16 cellular contexts compared by ENCODE assay signal in the genomic region with DNA sequence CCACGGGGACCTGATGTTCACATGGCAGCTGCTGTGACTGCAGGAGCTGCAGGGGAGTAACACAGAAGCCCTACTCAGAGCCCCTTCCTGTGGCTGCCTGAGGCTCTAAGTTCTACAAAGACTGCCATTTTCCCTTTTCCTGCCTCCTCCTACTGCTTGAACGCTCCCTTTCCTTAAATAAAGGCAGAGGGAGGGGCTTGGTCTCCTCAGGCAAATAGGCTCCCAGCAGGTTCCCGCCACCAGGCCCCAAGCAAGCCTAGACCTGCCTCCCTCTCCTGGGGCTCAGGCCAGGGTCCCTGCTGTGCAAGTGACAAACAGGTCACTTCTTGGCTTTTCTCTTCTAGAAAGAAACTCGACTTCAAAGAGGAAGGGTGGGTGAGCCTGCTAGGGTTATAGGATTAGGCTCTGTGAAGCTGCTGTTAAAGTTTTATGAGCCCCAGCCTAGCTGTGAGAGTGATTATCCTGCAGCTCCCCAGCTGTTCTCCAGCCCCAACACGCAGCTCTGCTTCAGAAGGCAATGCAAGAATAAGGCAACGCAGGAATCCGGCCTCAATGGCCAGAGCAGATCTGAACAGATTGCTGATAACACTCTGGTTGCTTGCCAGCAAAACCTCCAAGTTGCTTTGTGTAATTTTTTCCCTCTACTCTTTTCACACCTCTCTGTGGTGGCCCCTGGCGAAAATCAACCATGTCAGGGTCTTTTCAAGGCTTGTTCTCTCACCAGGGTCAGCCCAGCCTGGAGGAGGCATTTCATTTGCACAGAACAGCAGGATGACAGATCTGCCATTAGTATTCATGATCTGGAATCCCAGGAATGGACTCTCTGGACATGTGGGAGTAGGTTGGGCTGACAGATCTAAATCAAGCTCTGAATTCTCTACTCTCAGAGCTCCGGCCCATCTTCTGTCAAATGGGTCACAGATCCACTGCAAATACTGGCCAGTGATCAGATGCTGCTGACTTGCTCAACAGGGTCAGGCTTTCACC.
DNase-seq lines count a peak whose midpoint lies in the region; ATAC-seq and FAIRE-seq lines count a peak whose summit lies in the region.
"Had no signal": no experiment of that assay in that cellular context is flagged by ENCODE, and none has a peak within 500 bp of the region (broad histone marks: within the 10 kb centered on the region; RNA-seq: fewer than 3 reads in every experiment).

No MANE protein-coding gene starts in this region.

- no peak overlapping the region for H3K27ac ChIP-seq in small intestine (ENCODE audit: low read depth in 1 of 2, low read length in 1 of 2)
- H3K27ac ChIP-seq: suprapubic skin had no signal

- H3K27me3 ChIP-seq in NT2/D1 (ENCODE audit: insufficient read depth, insufficient read length) (no peaks in the 10 kb centered on the region), small intestine (ENCODE audit: control insufficient read depth in 2 of 2, insufficient read depth in 2 of 2, low read length in 2 of 2) (no peaks in the 10 kb centered on the region)

- H3K36me3 ChIP-seq in NT2/D1 (ENCODE audit: insufficient read depth, insufficient read length, low read length): no peaks in the 10 kb centered on the region
- no peaks in the 10 kb centered on the region for H3K36me3 ChIP-seq in small intestine (ENCODE audit: control insufficient read depth in 2 of 2, insufficient read depth in 2 of 2, low read length in 2 of 2)
- H3K36me3 ChIP-seq: suprapubic skin had no signal

- ATAC-seq in GM19397 (IDR thresholded peaks at IDR 0.05; ENCODE audit: unreplicated experiment): no peak
- ATAC-seq in GM21723 (IDR thresholded peaks at IDR 0.05; ENCODE audit: unreplicated experiment): no peak
- ATAC-seq: T-helper 17 cell had no signal

- H3K9me3 ChIP-seq in NT2/D1 (ENCODE audit: insufficient read depth, low read length): peaks cover 14% of the 10 kb centered on the region; the same call in 1 of the 2 replicates
- H3K9me3 ChIP-seq in small intestine (ENCODE audit: control insufficient read depth, low read depth): no peaks in the 10 kb centered on the region
- H3K9me3 ChIP-seq: suprapubic skin had no signal

- 46 to 57% (median 51%) methylated on average over 9 of the region's 9 CpGs for WGBS in small intestine, 3 donors

- DNase-seq in activated CD8-positive, alpha-beta memory T cell treated with anti-CD3 and anti-CD28 coated beads for 24 hours: peak; percentile 28
- no peak for DNase-seq in activated CD8-positive, alpha-beta memory T cell treated with anti-CD3 and anti-CD28 coated beads, Interleukin-2, amount 50 U/mL, for 4 hours
- DNase-seq in NT2/D1 (ENCODE audit: low read depth, low spot score) (peak; percentile 73), iPS-NIHi11 (ENCODE audit: low spot score) (peak; percentile 51), small intestine (peak; percentile 9), NK-92 (lab: John Stamatoyannopoulos, UW; ENCODE audit: unreplicated experiment) (no peak)
- DNase-seq: activated CD4-positive, alpha-beta T cell treated with anti-CD3 and anti-CD28 coated beads for 48 hours; hypothalamus; NCI-H446 treated with DMSO at 0.1 percent for 48 hours; occipital lobe; RPMI8226; T-helper 17 cell had no signal

- no peak for FAIRE-seq in small intestine (lab: Jason Lieb, UNC)

- H3K4me3 ChIP-seq in NT2/D1 (ENCODE audit: insufficient read length, low read depth) (no peak overlapping the region), small intestine (ENCODE audit: low read depth in 1 of 2, low read length in 2 of 2) (no peak overlapping the region)
- H3K4me3 ChIP-seq: lung, suprapubic skin had no signal

- H3K4me1 ChIP-seq in NT2/D1 (ENCODE audit: insufficient read depth, insufficient read length) (peaks cover 7% of the 10 kb centered on the region), small intestine (ENCODE audit: control insufficient read depth in 2 of 2, insufficient read depth in 1 of 2, low read depth in 1 of 2, low read length in 1 of 2) (no peaks in the 10 kb centered on the region)
- H3K4me1 ChIP-seq: suprapubic skin had no signal

- H3K9ac ChIP-seq in NT2/D1 (ENCODE audit: insufficient read length, low read depth): peak overlapping the region; percentile 44

Comparison
In these comparisons a context has a peak if more than half of its experiments do, and no peak if none do; other contexts are left out.
1. DNase-seq: peak in activated CD8-positive, alpha-beta memory T cell treated with anti-CD3 and anti-CD28 coated beads for 24 hours (single experiment), NT2/D1 (single experiment), iPS-NIHi11 (single experiment) and small intestine (single experiment); none in activated CD8-positive, alpha-beta memory T cell treated with anti-CD3 and anti-CD28 coated beads, Interleukin-2, amount 50 U/mL, for 4 hours (single experiment) and NK-92 (single experiment).